ENCODE assay signal across 23 cellular contexts in the genomic region with DNA sequence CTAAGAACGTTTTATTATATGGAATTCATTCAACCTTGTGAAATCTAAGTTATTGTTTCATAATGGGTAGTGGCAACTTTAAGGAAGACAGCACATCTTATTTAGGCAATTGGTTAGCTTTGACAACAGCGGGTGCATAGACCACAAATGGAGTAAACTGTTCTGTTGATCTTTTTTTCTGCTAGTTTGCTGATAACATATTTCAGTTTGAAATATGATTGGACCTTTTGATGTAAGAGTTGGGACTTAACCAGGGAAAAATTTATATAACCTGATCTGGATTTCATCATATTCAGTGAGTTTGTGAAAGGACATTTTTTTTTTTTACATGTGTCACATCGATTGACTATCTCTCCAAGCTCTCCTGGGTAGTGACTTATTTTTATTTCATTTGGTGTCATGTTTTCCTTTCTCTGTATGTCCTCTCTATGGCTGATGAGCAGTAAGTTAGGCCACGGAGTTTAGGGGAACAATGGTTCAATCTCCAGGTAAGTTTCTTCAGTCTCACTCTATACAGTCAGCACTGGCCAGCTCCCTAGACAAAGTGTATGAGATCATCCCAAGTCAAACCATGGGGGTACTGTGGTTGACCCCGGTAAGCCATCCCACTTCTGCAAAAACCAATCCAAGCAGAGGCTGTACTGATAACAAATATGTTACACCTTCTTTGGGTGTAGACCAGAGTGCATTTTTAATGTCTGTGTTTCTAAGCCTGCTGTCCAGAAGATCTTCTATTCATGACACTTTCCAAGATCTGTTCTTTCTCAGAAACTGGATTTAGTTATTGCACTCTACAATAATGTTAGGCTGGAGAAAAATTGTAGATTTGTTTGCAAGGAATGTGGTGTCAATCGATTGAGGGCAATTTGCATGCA.
"Had no signal": no experiment of that assay in that cellular context is flagged by ENCODE, and none has a peak within 500 bp of the region (broad histone marks: within the 10 kb centered on the region; RNA-seq: fewer than 3 reads in every experiment).

No MANE protein-coding gene starts in this region.

- ATAC-seq: activated naive CD8-positive, alpha-beta T cell treated with anti-CD3 and anti-CD28 coated beads, Interleukin-2, amount 50 U/mL, for 24 hours; gastrocnemius medialis; left lobe of liver; sciatic nerve; stimulated activated memory B cell treated with anti-CD40 and anti-IgM and Interleukin-4, amounts not matched to agents 10 μg/mL and 1 μg/mL and 100 μg/mL, for 72 hours had no signal

- H3K4me3 Mint-ChIP-seq: activated naive CD4-positive, alpha-beta T cell treated with anti-CD3 and anti-CD28 coated beads, Interleukin-2, amount 10 ng/mL, durations not matched to agents 7 days and 5 days; activated naive CD8-positive, alpha-beta T cell treated with anti-CD3 and anti-CD28 coated beads, Interleukin-2, amount 50 U/mL, for 24 hours; central memory CD8-positive, alpha-beta T cell; neural crest cell; stimulated activated memory B cell treated with anti-CD40 and anti-IgM and Interleukin-4, amounts not matched to agents 10 μg/mL and 1 μg/mL and 100 μg/mL, for 72 hours had no signal

- H3K36me3 ChIP-seq: brain microvascular endothelial cell, colonic mucosa, gastrocnemius medialis, prostate gland, spleen had no signal

- H3K27ac ChIP-seq: brain microvascular endothelial cell, colonic mucosa, gastrocnemius medialis, prostate gland, spleen, VCaP had no signal

- H3K4me3 ChIP-seq: colonic mucosa, gastrocnemius medialis, prostate gland, spleen had no signal

- H3K27me3 ChIP-seq: brain microvascular endothelial cell, colonic mucosa, gastrocnemius medialis, spleen had no signal

- H3K9me3 ChIP-seq: colonic mucosa, gastrocnemius medialis, prostate gland, spleen had no signal

- H3K4me1 Mint-ChIP-seq: activated naive CD4-positive, alpha-beta T cell treated with anti-CD3 and anti-CD28 coated beads, Interleukin-2, amount 10 ng/mL, durations not matched to agents 7 days and 5 days; central memory CD8-positive, alpha-beta T cell; neural crest cell had no signal

- DNase-seq: activated CD4-positive, alpha-beta T cell treated with anti-CD3 and anti-CD28 coated beads for 1 hour; activated CD8-positive, alpha-beta memory T cell treated with anti-CD3 and anti-CD28 coated beads for 24 hours; activated CD8-positive, alpha-beta memory T cell treated with anti-CD3 and anti-CD28 coated beads, Interleukin-2, amount 50 U/mL, for 48 hours; activated effector memory CD4-positive, alpha-beta T cell treated with Interleukin-2 at 50 U/mL for 16 hours; activated naive CD4-positive, alpha-beta T cell treated with anti-CD3 and anti-CD28 coated beads, Interleukin-2, amount 10 ng/mL, durations not matched to agents 7 days and 5 days; activated naive CD8-positive, alpha-beta T cell treated with anti-CD3 and anti-CD28 coated beads, Interleukin-2, amount 50 U/mL, for 24 hours; activated T-cell treated with anti-CD3 and anti-CD28 coated beads, Interleukin-2, amount 50 U/mL, for 48 hours; aorta; brain microvascular endothelial cell; colonic mucosa; gastrocnemius medialis; head of caudate nucleus; kidney; spleen; stimulated activated CD4-positive, alpha-beta T cell treated with anti-CD3 and anti-CD28 coated beads, Interleukin-4, amount 100 ng/mL, for 4 hours; T1000 had no signal

- H3K27me3 Mint-ChIP-seq: activated naive CD4-positive, alpha-beta T cell treated with anti-CD3 and anti-CD28 coated beads, Interleukin-2, amount 10 ng/mL, durations not matched to agents 7 days and 5 days; central memory CD8-positive, alpha-beta T cell; stimulated activated memory B cell treated with anti-CD40 and anti-IgM and Interleukin-4, amounts not matched to agents 10 μg/mL and 1 μg/mL and 100 μg/mL, for 72 hours had no signal

- H3K36me3 Mint-ChIP-seq: activated naive CD4-positive, alpha-beta T cell treated with anti-CD3 and anti-CD28 coated beads, Interleukin-2, amount 10 ng/mL, durations not matched to agents 7 days and 5 days; stimulated activated memory B cell treated with anti-CD40 and anti-IgM and Interleukin-4, amounts not matched to agents 10 μg/mL and 1 μg/mL and 100 μg/mL, for 72 hours had no signal

- H3K9me3 Mint-ChIP-seq: activated naive CD4-positive, alpha-beta T cell treated with anti-CD3 and anti-CD28 coated beads, Interleukin-2, amount 10 ng/mL, durations not matched to agents 7 days and 5 days; activated naive CD8-positive, alpha-beta T cell treated with anti-CD3 and anti-CD28 coated beads, Interleukin-2, amount 50 U/mL, for 24 hours; central memory CD8-positive, alpha-beta T cell; neural crest cell had no signal

- H3K4me1 ChIP-seq: colonic mucosa, prostate gland had no signal

- H3K27ac Mint-ChIP-seq: activated naive CD4-positive, alpha-beta T cell treated with anti-CD3 and anti-CD28 coated beads, Interleukin-2, amount 10 ng/mL, durations not matched to agents 7 days and 5 days; activated naive CD8-positive, alpha-beta T cell treated with anti-CD3 and anti-CD28 coated beads, Interleukin-2, amount 50 U/mL, for 24 hours; stimulated activated memory B cell treated with anti-CD40 and anti-IgM and Interleukin-4, amounts not matched to agents 10 μg/mL and 1 μg/mL and 100 μg/mL, for 72 hours had no signal
